In the genomic region with DNA sequence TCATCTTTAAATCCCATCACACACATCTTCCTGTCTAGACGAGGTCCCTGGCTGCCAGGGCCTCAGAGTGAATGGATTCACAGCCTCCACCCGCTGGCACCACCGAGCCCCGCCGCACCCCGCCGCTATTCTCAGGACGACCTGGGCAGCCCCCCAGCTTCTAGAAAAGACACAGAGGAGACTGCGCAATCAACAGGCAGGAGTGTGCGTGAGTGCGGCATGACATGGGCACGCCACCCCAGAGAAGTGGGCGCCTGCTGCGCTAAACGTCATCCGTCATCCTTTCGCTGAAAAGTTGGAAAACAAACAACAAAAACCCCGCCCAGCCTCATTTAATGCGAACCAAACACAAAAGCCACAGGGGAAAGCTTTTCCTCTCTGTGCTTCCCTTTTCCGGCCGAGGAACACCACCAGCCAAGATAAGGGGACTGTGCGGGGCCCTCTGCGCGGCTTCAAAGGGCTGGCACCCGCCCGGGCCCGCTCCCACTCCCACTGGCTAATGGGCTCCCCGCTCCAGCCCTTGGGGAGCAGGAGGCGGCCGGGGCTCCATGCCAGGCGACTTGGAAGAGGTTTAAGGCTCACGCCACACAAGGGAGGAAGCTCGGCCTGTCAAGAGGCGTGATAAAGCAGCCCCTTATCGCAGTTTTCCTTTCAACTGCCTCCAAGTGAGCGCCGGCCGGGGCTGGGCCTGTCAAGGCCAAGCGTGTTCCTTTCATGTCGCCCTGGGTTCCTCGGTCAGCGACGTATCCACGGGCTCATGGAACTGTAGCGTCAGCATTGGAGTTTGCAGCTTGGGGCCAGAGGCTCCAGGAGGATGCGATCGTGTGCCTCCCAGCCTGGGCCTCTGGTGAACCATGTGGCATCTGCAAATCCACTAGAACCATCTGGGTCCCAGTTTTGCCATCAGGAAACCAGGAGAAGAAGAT, we compare ENCODE assay signal across 10 cellular contexts. TPM values are rescaled to one million over a fixed set of nuclear protein-coding genes. Genes with fewer than 3 reads are reported as not detected.
DNase-seq lines count a peak whose midpoint lies in the region; ATAC-seq and TF ChIP-seq lines count a peak whose summit lies in the region.
"Had no signal": no experiment of that assay in that cellular context is flagged by ENCODE, and none has a peak within 500 bp of the region (broad histone marks: within the 10 kb centered on the region; RNA-seq: fewer than 3 reads in every experiment).

No MANE protein-coding gene starts in this region.

- H3K23ac ChIP-seq in neuronal stem cell (ENCODE audit: low read depth, low read length, poor library complexity): no peak overlapping the region

- H3K27ac Mint-ChIP-seq in CD4-positive, alpha-beta memory T cell: peak overlapping the region in 6 of 7 donors; percentile 70 to 99 (median 81)

- no peak overlapping the region for H2BK12ac ChIP-seq in neuronal stem cell (ENCODE audit: low read length)

- no peak for ATAC-seq in GM18517 (IDR thresholded peaks at IDR 0.05; ENCODE audit: unreplicated experiment)
- no peak for ATAC-seq in HG02840 (IDR thresholded peaks at IDR 0.05; ENCODE audit: low FRiP score, unreplicated experiment)

- H3K4me1 ChIP-seq in CD4-positive, alpha-beta memory T cell (ENCODE audit: insufficient read depth, low read length): peaks cover 75% of the 10 kb centered on the region
- H3K4me1 ChIP-seq in fibroblast of lung (ENCODE audit: control insufficient read depth, extremely low read depth, insufficient read depth, low read length) (peaks cover 2% of the 10 kb centered on the region), neuronal stem cell (ENCODE audit: control insufficient read depth in 2 of 2, insufficient read depth in 1 of 2, low read depth in 1 of 2, low read length in 2 of 2) (no peaks in the 10 kb centered on the region)

- H3K4me3 ChIP-seq in CD4-positive, alpha-beta memory T cell (ENCODE audit: low read length in 2 of 2): no peak overlapping the region
- H3K4me3 ChIP-seq in fibroblast of lung (replicated peaks in 1 of 4; ENCODE audit: control extremely low read depth in 1 of 4, insufficient read depth in 1 of 4, low read depth in 3 of 4, low read length in 4 of 4) (peak overlapping the region in 1 of 4 experiments; percentile 32), neuronal stem cell (ENCODE audit: low read length in 2 of 2) (no peak overlapping the region)
- H3K4me3 ChIP-seq: MG63 had no signal

- peak overlapping the region; percentile 22 for H3K18ac ChIP-seq in neuronal stem cell (ENCODE audit: low read length)

- peaks cover 12% of the 10 kb centered on the region for H3K36me3 ChIP-seq in CD4-positive, alpha-beta memory T cell (ENCODE audit: insufficient read depth, low read length)
- H3K36me3 ChIP-seq in fibroblast of lung (ENCODE audit: control insufficient read depth, insufficient read depth, low read length): no peaks in the 10 kb centered on the region
- no peaks in the 10 kb centered on the region for H3K36me3 ChIP-seq in neuronal stem cell (replicated peaks in 1 of 2; ENCODE audit: control insufficient read depth in 2 of 2, insufficient read depth in 2 of 2, low read length in 2 of 2)
- H3K36me3 ChIP-seq: MG63 had no signal

- H2BK120ac ChIP-seq in neuronal stem cell (ENCODE audit: low read depth, low read length): no peak overlapping the region

- no peak for DNase-seq in CD4-positive, alpha-beta memory T cell
- DNase-seq in OCI-M2 (lab: John Stamatoyannopoulos, UW; ENCODE audit: unreplicated experiment): peak; percentile 71
- DNase-seq in fibroblast of lung (ENCODE audit: low read depth in 2 of 2): peak; percentile 51 to 77
- DNase-seq in neuronal stem cell (ENCODE audit: low spot score): no peak
- no peak for DNase-seq in HEK293T (ENCODE audit: extremely low spot score)
- no peak for DNase-seq in NCI-H526 treated with DMSO at 0.1 percent for 48 hours (lab: John Stamatoyannopoulos, UW)
- DNase-seq: MG63 had no signal

- H4K20me1 ChIP-seq in fibroblast of lung (ENCODE audit: control insufficient read depth, extremely low read depth, insufficient read depth, low read length): no peaks in the 10 kb centered on the region

- peak overlapping the region; percentile 20 for H2AFZ ChIP-seq in fibroblast of lung (ENCODE audit: low read length)
- peak overlapping the region; percentile 56 for H2AFZ ChIP-seq in neuronal stem cell (ENCODE audit: low read length)

- H3K9me3 Mint-ChIP-seq in CD4-positive, alpha-beta memory T cell: peaks cover 0 to 2% (median 0%) of the 10 kb centered on the region in 8 donors
- H3K9me3 Mint-ChIP-seq: activated CD4-positive, alpha-beta memory T cell treated with anti-CD3 and anti-CD28 coated beads for 36 hours had no signal

- no peaks in the 10 kb centered on the region for H3K27me3 Mint-ChIP-seq in CD4-positive, alpha-beta memory T cell
- H3K27me3 Mint-ChIP-seq: activated CD4-positive, alpha-beta memory T cell treated with anti-CD3 and anti-CD28 coated beads for 36 hours had no signal

- H4K91ac ChIP-seq in neuronal stem cell (ENCODE audit: low read depth, low read length, poor library complexity): no peak overlapping the region

- H2AK5ac ChIP-seq in neuronal stem cell (ENCODE audit: low read depth, low read length): no peak overlapping the region

- peaks cover 44 to 55% of the 10 kb centered on the region in 2 donors for H3K36me3 Mint-ChIP-seq in CD4-positive, alpha-beta memory T cell

- H2BK15ac ChIP-seq in neuronal stem cell (ENCODE audit: low read length): no peak overlapping the region

- H3K14ac ChIP-seq in neuronal stem cell (ENCODE audit: low read length): no peak overlapping the region

- no peak for TF ChIP-seq CTCF in fibroblast of lung (conservative IDR thresholded peaks at IDR 0.05 in 1 of 2, IDR thresholded peaks at IDR 0.05 in 1 of 2; ENCODE audit: low read depth in 1 of 2, low read length in 2 of 2)

- intact Hi-C loops in CD4-positive, alpha-beta memory T cell (cut with micrococcal nuclease): no loop called here

- no peak overlapping the region for H3K4ac ChIP-seq in neuronal stem cell (ENCODE audit: low read length)

- H3K27ac ChIP-seq in CD4-positive, alpha-beta memory T cell (ENCODE audit: low read depth, low read length): peak overlapping the region; percentile 51
- H3K27ac ChIP-seq in fibroblast of lung (ENCODE audit: insufficient read depth, low read length) (no peak overlapping the region), neuronal stem cell (replicated peaks; ENCODE audit: low read length) (no peak overlapping the region)

- H3K79me2 ChIP-seq in fibroblast of lung (ENCODE audit: control insufficient read depth, insufficient read depth, low read length): no peaks in the 10 kb centered on the region

- no peaks in the 10 kb centered on the region for H3K79me1 ChIP-seq in neuronal stem cell (ENCODE audit: low read depth, low read length)

- CTCF ChIA-PET in CD4-positive, alpha-beta memory T cell (lab: Charles Lee; ENCODE audit: partially characterized antibody): interaction anchor here (3.0 kb wide), 1 partner anchor 106 kb away, joined by 16 read pairs; no protein-coding TSS in a partner anchor
- CTCF ChIA-PET in HEK293T (lab: Yijun Ruan, JAX): no interaction called here

- peak overlapping the region; percentile 18 for H3K4me2 ChIP-seq in fibroblast of lung (ENCODE audit: extremely low read depth, insufficient read depth, low read length)
- no peak overlapping the region for H3K4me2 ChIP-seq in neuronal stem cell (ENCODE audit: insufficient read depth, low read length, poor library complexity, severe bottlenecking)

- H3K4me1 Mint-ChIP-seq in CD4-positive, alpha-beta memory T cell: peaks cover 66 to 97% (median 85%) of the 10 kb centered on the region in 4 donors

- POLR2A ChIA-PET in CD4-positive, alpha-beta memory T cell (lab: Charles Lee; ENCODE audit: partially characterized antibody): interaction anchor here (1.0 to 4.4 kb wide), 4 partner anchors 11 to 76 kb away, joined by 3 to 22 read pairs (median 9); partner anchors contain the start of gene NFATC2
- POLR2A ChIA-PET in HEK293T (lab: Yijun Ruan, JAX): interaction anchor here (1.0 kb wide), 1 partner anchor 15 kb away, joined by 3 read pairs; no protein-coding TSS in a partner anchor

- H3K27me3 ChIP-seq in CD4-positive, alpha-beta memory T cell (ENCODE audit: insufficient read depth, low read length): no peaks in the 10 kb centered on the region
- H3K27me3 ChIP-seq in fibroblast of lung (ENCODE audit: control insufficient read depth, insufficient read depth, low read length) (no peaks in the 10 kb centered on the region), neuronal stem cell (ENCODE audit: control insufficient read depth in 3 of 3, insufficient read depth in 3 of 3, low read depth in 1 of 3, low read length in 3 of 3) (no peaks in the 10 kb centered on the region)
- H3K27me3 ChIP-seq: MG63 had no signal

- no peak overlapping the region for H4K8ac ChIP-seq in neuronal stem cell (ENCODE audit: low read depth, low read length)

- H3K9ac ChIP-seq in fibroblast of lung (ENCODE audit: insufficient read depth, low read length) (no peak overlapping the region), neuronal stem cell (ENCODE audit: low read depth, low read length, poor library complexity) (no peak overlapping the region)

- no peak overlapping the region for H2BK5ac ChIP-seq in neuronal stem cell (ENCODE audit: low read length)

- H3K4me3 Mint-ChIP-seq in CD4-positive, alpha-beta memory T cell: peak overlapping the region in 5 of 8 donors; percentile 31 to 81 (median 35)
- H3K4me3 Mint-ChIP-seq: activated CD4-positive, alpha-beta memory T cell treated with anti-CD3 and anti-CD28 coated beads for 36 hours had no signal

- no peaks in the 10 kb centered on the region for H3K9me3 ChIP-seq in CD4-positive, alpha-beta memory T cell (ENCODE audit: control insufficient read depth in 1 of 2, low read length in 2 of 2)
- H3K9me3 ChIP-seq in fibroblast of lung (ENCODE audit: control insufficient read depth, insufficient read depth, low read depth, low read length) (no peaks in the 10 kb centered on the region), neuronal stem cell (replicated peaks in 1 of 2; ENCODE audit: control insufficient read depth in 2 of 2, insufficient read depth in 1 of 2, low read depth in 1 of 2, low read length in 2 of 2) (no peaks in the 10 kb centered on the region)
- H3K9me3 ChIP-seq: MG63 had no signal

- no CpG with 5 or more reads among the region's 47 CpGs for WGBS in neuronal stem cell (ENCODE audit: extremely low coverage in 2 of 2, insufficient read length in 2 of 2, insufficient replicate concordance in 1 of 2), 2 donors

TF ChIP-seq in HEK293T, 16 proteins besides CTCF, POLR2A, EP300 and RAD21 (continues in another document):
- TF ChIP-seq FOXM1 (IDR thresholded peaks at IDR 0.05; ENCODE audit: borderline replicate concordance) (no peak), CTBP1 (IDR thresholded peaks at IDR 0.05; ENCODE audit: borderline replicate concordance) (no peak), ARNT (IDR thresholded peaks at IDR 0.05) (no peak), TARDBP (IDR thresholded peaks at IDR 0.05) (no peak), ZNF384 (IDR thresholded peaks at IDR 0.05) (no peak), L3MBTL2 (conservative IDR thresholded peaks at IDR 0.05) (no peak)

RNA-seq across cellular contexts. Expression of gene NFATC2, which starts 50.1 kb away (rescaled TPM):
- total RNA-seq in CD4-positive, alpha-beta memory T cell: 10 to 100 TPM; 64.9 to 71.6 TPM
- 10 to 100 TPM; 14.0 to 42.4 TPM for polyA plus RNA-seq in CD4-positive, alpha-beta memory T cell
- total RNA-seq in fibroblast of lung: under 0.01 and 0.50 TPM in 2 replicates
- 0.11 and 1.2 TPM in 2 replicates for polyA plus RNA-seq in fibroblast of lung
- polyA plus RNA-seq in fibroblast of lung (2012): 0.24 and 2.2 TPM in 2 replicates
- 0.26 and 2.8 TPM in 2 replicates for polyA minus RNA-seq in fibroblast of lung (ENCODE audit: low replicate concordance)
- 0.67 TPM for polyA plus RNA-seq in neuronal stem cell (2013, experiment 1 of 2)
- polyA plus RNA-seq in neuronal stem cell (2013, experiment 2 of 2): 0.76 TPM

Comparison
In these comparisons a context has a peak if more than half of its experiments do, and no peak if none do; other contexts are left out.
1. DNase-seq: peak in OCI-M2 (single experiment) and fibroblast of lung (2 of 2); none in CD4-positive, alpha-beta memory T cell (0 of 5), neuronal stem cell (single experiment), HEK293T (single experiment) and NCI-H526 treated with DMSO at 0.1 percent for 48 hours (single experiment).
2. RNA of gene NFATC2, which starts 50.1 kb away (total RNA-seq): 64.9 to 71.6 TPM in CD4-positive, alpha-beta memory T cell; under 0.01 to 0.50 TPM in fibroblast of lung; every median in the first group is over 10 times any median in the second.